8 cellular contexts compared by ENCODE assay signal in the genomic region with DNA sequence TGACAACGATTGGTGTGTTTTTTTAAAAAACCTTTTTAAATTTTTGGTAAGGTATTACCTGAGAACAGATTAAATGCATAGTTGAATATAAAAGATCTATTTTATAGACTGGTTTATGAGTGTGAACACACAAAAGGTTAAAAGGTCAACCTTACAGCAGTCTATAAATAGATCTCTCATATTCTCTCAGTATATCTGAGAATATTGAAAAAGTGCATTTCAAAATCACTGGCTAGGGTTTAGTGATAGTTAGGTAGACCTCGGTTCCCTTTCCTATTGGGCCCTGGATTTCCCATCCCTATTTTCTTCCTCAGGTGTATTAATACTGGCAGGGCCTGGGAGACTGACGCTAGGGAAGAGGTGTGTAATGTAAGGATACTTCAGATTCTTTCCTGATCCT. TPM values are rescaled to one million over a fixed set of nuclear protein-coding genes. Genes with fewer than 3 reads are reported as not detected.
DNase-seq lines count a peak whose midpoint lies in the region; ATAC-seq and TF ChIP-seq lines count a peak whose summit lies in the region.

No MANE protein-coding gene starts in this region.

- no peak overlapping the region for H2BK12ac ChIP-seq in H9 (ENCODE audit: insufficient read length, low read depth, low read length)

- H3K79me2 ChIP-seq in H9 (ENCODE audit: insufficient read depth, low read length), result peaks cover 3% of the 10 kb centered on the region; the same call in 1 of the 2 replicates
- peaks cover 30% of the 10 kb centered on the region for H3K79me2 ChIP-seq in SU-DHL-6 (ENCODE audit: insufficient read depth, low read length)

- peaks cover 10 to 23% (median 18%) of the 10 kb centered on the region in 3 experiments; a peak in 6 of 7 replicates for H3K36me3 Mint-ChIP-seq in H9 (ENCODE audit: insufficient read depth in 1 of 3, low read depth in 3 of 3)

- no peaks in the 10 kb centered on the region for H3K27me3 ChIP-seq in H9 (ENCODE audit: insufficient read depth, low read length)
- H3K27me3 ChIP-seq in SU-DHL-6 (ENCODE audit: low read length), result no peaks in the 10 kb centered on the region
- no peaks in the 10 kb centered on the region for H3K27me3 ChIP-seq in skeletal muscle tissue (ENCODE audit: control insufficient read depth in 3 of 3, insufficient read depth in 3 of 3, low read length in 3 of 3)

- no peak overlapping the region for H3K9ac ChIP-seq in H9 (ENCODE audit: extremely low read depth, insufficient read length, low read length)
- H3K9ac ChIP-seq in SU-DHL-6 (ENCODE audit: low read length), result peak overlapping the region; percentile 62
- no peak overlapping the region for H3K9ac ChIP-seq in skeletal muscle tissue (ENCODE audit: low read depth in 1 of 3, low read length in 3 of 3)

- no peak overlapping the region for H3K4ac ChIP-seq in H9 (ENCODE audit: low read depth, low read length)

- H3K27ac Mint-ChIP-seq in H9, result peak overlapping the region; percentile 78 to 97 (median 94)

- H3K27me3 Mint-ChIP-seq in H9 (ENCODE audit: low read depth), result no peaks in the 10 kb centered on the region

- no peak overlapping the region for H2BK120ac ChIP-seq in H9 (ENCODE audit: low read depth, low read length, poor library complexity, severe bottlenecking)

- H3K14ac ChIP-seq in H9 (ENCODE audit: insufficient read depth, low read length), result no peak overlapping the region

- H2AFZ ChIP-seq in H9 (ENCODE audit: low read length), result no peak overlapping the region
- peak overlapping the region; percentile 84 for H2AFZ ChIP-seq in SU-DHL-6 (ENCODE audit: low read depth, low read length, severe bottlenecking)

- H2BK5ac ChIP-seq in H9 (ENCODE audit: insufficient read length, low read length), result no peak overlapping the region

- H3K23ac ChIP-seq in H9 (ENCODE audit: insufficient read length, low read depth, low read length), result no peak overlapping the region

- no peak overlapping the region for H4K8ac ChIP-seq in H9 (replicated peaks; ENCODE audit: insufficient read length, low read depth, low read length)

- no peak overlapping the region for H3K27ac ChIP-seq in H9 (ENCODE audit: insufficient read length, low read depth, low read length)
- H3K27ac ChIP-seq in SU-DHL-6 (ENCODE audit: low read depth, low read length), result no peak overlapping the region
- H3K27ac ChIP-seq in skeletal muscle tissue (ENCODE audit: low read depth, low read length), result no peak overlapping the region

- H3K4me1 Mint-ChIP-seq in H9, result peaks cover 31 to 36% of the 10 kb centered on the region in 2 experiments

- no peak for ATAC-seq in GM18505 (IDR thresholded peaks at IDR 0.05; ENCODE audit: unreplicated experiment)
- no peak for ATAC-seq in HG03135 (IDR thresholded peaks at IDR 0.05; ENCODE audit: unreplicated experiment)

- no peak overlapping the region for H4K91ac ChIP-seq in H9 (ENCODE audit: insufficient read length, low read depth, low read length)

- no peaks in the 10 kb centered on the region for H4K20me1 ChIP-seq in H9 (ENCODE audit: control insufficient read depth, insufficient read depth, insufficient read length)
- H4K20me1 ChIP-seq in SU-DHL-6 (ENCODE audit: low read depth, low read length), result peaks cover 23% of the 10 kb centered on the region

- H3K4me3 ChIP-seq in SU-DHL-6 (ENCODE audit: insufficient read depth, low read length, poor library complexity, severe bottlenecking), result peak overlapping the region; percentile 46
- H3K4me3 ChIP-seq in fibroblast of villous mesenchyme (ENCODE audit: low read depth, low read length), result peak overlapping the region; percentile 58
- H3K4me3 ChIP-seq in skeletal muscle tissue (ENCODE audit: low read length in 3 of 3), result peak overlapping the region; percentile 45 to 84 (median 73)

- H2BK20ac ChIP-seq in H9 (ENCODE audit: low read depth, low read length, poor library complexity, severe bottlenecking), result no peak overlapping the region

- H3K9me2 ChIP-seq in SU-DHL-6 (replicated peaks; ENCODE audit: insufficient read depth, low read length), result no peaks in the 10 kb centered on the region

- H3K18ac ChIP-seq in H9 (ENCODE audit: insufficient read length, low read depth, low read length), result no peak overlapping the region

- no peak overlapping the region for H2AK5ac ChIP-seq in H9 (ENCODE audit: insufficient read length, low read length)

- H3K56ac ChIP-seq in H9 (ENCODE audit: insufficient read length, low read depth, low read length), result no peak overlapping the region

- H3K4me2 ChIP-seq in H9 (ENCODE audit: insufficient read depth, insufficient read length, low read length) (peak overlapping the region; percentile 42), SU-DHL-6 (ENCODE audit: low read depth, low read length, poor library complexity, severe bottlenecking) (peak overlapping the region; percentile 70)

- H3K4me1 ChIP-seq in H9 (ENCODE audit: insufficient read depth, low read length) (no peaks in the 10 kb centered on the region), skeletal muscle tissue (ENCODE audit: control insufficient read depth in 3 of 3, insufficient read depth in 3 of 3, low read length in 3 of 3) (peaks cover 6 to 13% (median 10%) of the 10 kb centered on the region in 3 donors)

- peak overlapping the region; percentile 87 to 88 for H3K4me3 Mint-ChIP-seq in H9

- WGBS in H9 (ENCODE audit: extremely low coverage, insufficient read length, low lambda C conversion rate), result no CpG with 5 or more reads among the region's 3 CpGs

- H3K23me2 ChIP-seq in H9 (ENCODE audit: insufficient read length, low read depth, low read length, poor library complexity, severe bottlenecking), result peaks cover 3% of the 10 kb centered on the region

- TF ChIP-seq POLR2A in GM18505 (IDR thresholded peaks at IDR 0.05; ENCODE audit: borderline replicate concordance, extremely low read depth, insufficient read depth, insufficient read length), result no peak

- no peaks in the 10 kb centered on the region for H3K9me3 Mint-ChIP-seq in H9

- no peak overlapping the region for H3T11ph ChIP-seq in H9 (ENCODE audit: low read length)

- no peaks in the 10 kb centered on the region for H3K79me1 ChIP-seq in H9 (ENCODE audit: insufficient read depth, low read depth, low read length, poor library complexity, severe bottlenecking)

- no peaks in the 10 kb centered on the region for H3K9me3 ChIP-seq in H9 (ENCODE audit: control insufficient read depth, low read depth, low read length)
- no peaks in the 10 kb centered on the region for H3K9me3 ChIP-seq in SU-DHL-6 (ENCODE audit: insufficient read depth, low read length)
- H3K9me3 ChIP-seq in skeletal muscle tissue (ENCODE audit: control insufficient read depth in 3 of 3, low read length in 3 of 3), result no peaks in the 10 kb centered on the region

- H2BK15ac ChIP-seq in H9 (ENCODE audit: low read depth, low read length), result no peak overlapping the region

- H3K36me3 ChIP-seq in SU-DHL-6 (ENCODE audit: low read length) (peaks cover 22% of the 10 kb centered on the region), skeletal muscle tissue (ENCODE audit: control insufficient read depth in 3 of 3, insufficient read depth in 3 of 3, low read length in 3 of 3) (peaks cover 0 to 2% (median 0%) of the 10 kb centered on the region in 3 donors)

- H4K5ac ChIP-seq in H9 (ENCODE audit: insufficient read length, low read depth, low read length), result no peak overlapping the region

- TF ChIP-seq CTCF in H9 (conservative IDR thresholded peaks at IDR 0.05) (no peak), SU-DHL-6 (IDR thresholded peaks at IDR 0.05; ENCODE audit: insufficient read depth, low read length, poor library complexity, severe bottlenecking) (no peak), fibroblast of villous mesenchyme (IDR thresholded peaks at IDR 0.05; ENCODE audit: insufficient read depth, low read depth, low read length) (no peak)

- DNase-seq in H9 (no peak), fibroblast of villous mesenchyme (ENCODE audit: low read depth) (no peak), cerebellar nuclear complex (lab: John Stamatoyannopoulos, UW) (no peak), DMS53 (lab: John Stamatoyannopoulos, UW) (no peak)

- peaks cover 8% of the 10 kb centered on the region; the same call in 1 of the 2 replicates for H3F3A ChIP-seq in SU-DHL-6 (ENCODE audit: insufficient read depth)

RNA-seq across cellular contexts. Expression of gene ZNF451, which starts 0.7 kb away (rescaled TPM):
- 71.2 and 76.4 TPM in 2 replicates for total RNA-seq in H9 (2021)
- total RNA-seq in fibroblast of villous mesenchyme, result 58.6 and 85.1 TPM in 2 replicates
- total RNA-seq in skeletal muscle tissue, result 56.9 TPM

RNA-seq across cellular contexts. Expression of gene KIAA1586, which starts 42.8 kb away (rescaled TPM):
- total RNA-seq in H9 (2021) (33.3 and 37.6 TPM in 2 replicates), fibroblast of villous mesenchyme (15.1 and 24.6 TPM in 2 replicates), skeletal muscle tissue (15.7 TPM)
